ENCODE assay signal across 1 cellular context in the genomic region with DNA sequence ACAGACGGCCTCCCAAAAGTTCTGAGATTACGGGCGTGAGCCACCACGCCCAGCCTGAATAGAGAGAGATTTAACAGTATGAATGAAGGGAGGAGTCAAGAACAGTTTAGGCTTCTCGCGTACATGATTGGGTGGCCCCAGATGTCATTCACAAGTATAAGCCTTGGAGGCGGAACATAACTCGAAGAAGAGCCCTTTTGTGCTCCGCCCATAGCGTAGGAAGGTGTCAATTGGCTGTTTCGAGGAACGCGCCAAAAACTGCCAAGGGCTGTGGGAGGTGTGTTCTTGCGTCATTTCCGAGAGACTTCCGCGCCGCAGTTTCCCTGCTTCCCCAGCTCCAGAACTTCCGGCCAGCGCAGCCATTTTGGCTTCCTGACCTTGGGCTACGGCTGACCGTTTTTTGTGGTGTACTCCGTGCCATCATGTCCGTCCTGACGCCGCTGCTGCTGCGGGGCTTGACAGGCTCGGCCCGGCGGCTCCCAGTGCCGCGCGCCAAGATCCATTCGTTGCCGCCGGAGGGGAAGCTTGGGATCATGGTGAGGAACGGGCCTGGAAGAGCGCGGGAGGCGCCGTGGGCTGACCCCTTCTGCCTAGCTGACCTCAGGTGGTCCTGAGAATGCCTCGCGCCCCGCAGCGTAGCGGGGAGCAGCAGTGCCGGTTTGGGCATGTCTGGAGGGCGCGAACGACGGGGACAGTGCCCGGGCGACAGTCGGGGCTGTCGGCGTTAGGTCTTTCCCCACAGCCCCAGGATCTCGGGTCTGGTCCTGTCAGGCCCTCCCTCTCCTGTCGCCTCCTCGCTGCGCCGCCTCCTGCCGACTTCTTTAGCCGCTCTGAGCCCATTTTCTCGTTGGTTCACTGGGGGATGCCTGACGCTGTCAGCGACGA.
TF ChIP-seq lines count a peak whose summit lies in the region.

A gene with protein sequence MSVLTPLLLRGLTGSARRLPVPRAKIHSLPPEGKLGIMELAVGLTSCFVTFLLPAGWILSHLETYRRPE (plus strand): TSS at position 362 of the 885 bp plus-strand sequence. CDS start 61 bp downstream, at position 423.

TF ChIP-seq in HepG2, 621 proteins besides CTCF, POLR2A, EP300 and RAD21 (continued from another document and continues in another):
- TF ChIP-seq, protein P1, sequence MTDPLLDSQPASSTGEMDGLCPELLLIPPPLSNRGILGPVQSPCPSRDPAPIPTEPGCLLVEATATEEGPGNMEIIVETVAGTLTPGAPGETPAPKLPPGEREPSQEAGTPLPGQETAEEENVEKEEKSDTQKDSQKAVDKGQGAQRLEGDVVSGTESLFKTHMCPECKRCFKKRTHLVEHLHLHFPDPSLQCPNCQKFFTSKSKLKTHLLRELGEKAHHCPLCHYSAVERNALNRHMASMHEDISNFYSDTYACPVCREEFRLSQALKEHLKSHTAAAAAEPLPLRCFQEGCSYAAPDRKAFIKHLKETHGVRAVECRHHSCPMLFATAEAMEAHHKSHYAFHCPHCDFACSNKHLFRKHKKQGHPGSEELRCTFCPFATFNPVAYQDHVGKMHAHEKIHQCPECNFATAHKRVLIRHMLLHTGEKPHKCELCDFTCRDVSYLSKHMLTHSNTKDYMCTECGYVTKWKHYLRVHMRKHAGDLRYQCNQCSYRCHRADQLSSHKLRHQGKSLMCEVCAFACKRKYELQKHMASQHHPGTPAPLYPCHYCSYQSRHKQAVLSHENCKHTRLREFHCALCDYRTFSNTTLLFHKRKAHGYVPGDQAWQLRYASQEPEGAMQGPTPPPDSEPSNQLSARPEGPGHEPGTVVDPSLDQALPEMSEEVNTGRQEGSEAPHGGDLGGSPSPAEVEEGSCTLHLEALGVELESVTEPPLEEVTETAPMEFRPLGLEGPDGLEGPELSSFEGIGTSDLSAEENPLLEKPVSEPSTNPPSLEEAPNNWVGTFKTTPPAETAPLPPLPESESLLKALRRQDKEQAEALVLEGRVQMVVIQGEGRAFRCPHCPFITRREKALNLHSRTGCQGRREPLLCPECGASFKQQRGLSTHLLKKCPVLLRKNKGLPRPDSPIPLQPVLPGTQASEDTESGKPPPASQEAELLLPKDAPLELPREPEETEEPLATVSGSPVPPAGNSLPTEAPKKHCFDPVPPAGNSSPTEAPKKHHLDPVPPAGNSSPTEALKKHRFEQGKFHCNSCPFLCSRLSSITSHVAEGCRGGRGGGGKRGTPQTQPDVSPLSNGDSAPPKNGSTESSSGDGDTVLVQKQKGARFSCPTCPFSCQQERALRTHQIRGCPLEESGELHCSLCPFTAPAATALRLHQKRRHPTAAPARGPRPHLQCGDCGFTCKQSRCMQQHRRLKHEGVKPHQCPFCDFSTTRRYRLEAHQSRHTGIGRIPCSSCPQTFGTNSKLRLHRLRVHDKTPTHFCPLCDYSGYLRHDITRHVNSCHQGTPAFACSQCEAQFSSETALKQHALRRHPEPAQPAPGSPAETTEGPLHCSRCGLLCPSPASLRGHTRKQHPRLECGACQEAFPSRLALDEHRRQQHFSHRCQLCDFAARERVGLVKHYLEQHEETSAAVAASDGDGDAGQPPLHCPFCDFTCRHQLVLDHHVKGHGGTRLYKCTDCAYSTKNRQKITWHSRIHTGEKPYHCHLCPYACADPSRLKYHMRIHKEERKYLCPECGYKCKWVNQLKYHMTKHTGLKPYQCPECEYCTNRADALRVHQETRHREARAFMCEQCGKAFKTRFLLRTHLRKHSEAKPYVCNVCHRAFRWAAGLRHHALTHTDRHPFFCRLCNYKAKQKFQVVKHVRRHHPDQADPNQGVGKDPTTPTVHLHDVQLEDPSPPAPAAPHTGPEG (CRISPR knock-in tag; IDR thresholded peaks at IDR 0.05): peak; percentile 46; the same call in 1 of the 2 replicates
- peak; percentile 99; the same call in 1 of the 2 replicates for TF ChIP-seq GLI4 (CRISPR knock-in tag; IDR thresholded peaks at IDR 0.05; ENCODE audit: borderline replicate concordance)
- no peak for TF ChIP-seq ZNF572 (CRISPR knock-in tag; IDR thresholded peaks at IDR 0.05)
- TF ChIP-seq KLF13 (CRISPR knock-in tag; IDR thresholded peaks at IDR 0.05): 0 out of 2 replicates have a peak, but pooled peaks have one; percentile 33
- no peak for TF ChIP-seq MAFG (CRISPR knock-in tag; IDR thresholded peaks at IDR 0.05)
- TF ChIP-seq ZNF282 (IDR thresholded peaks at IDR 0.05; ENCODE audit: partially characterized antibody): no peak
- TF ChIP-seq ZNF772 (CRISPR knock-in tag; IDR thresholded peaks at IDR 0.05): peak; percentile 48; the same call in 1 of the 2 replicates
- TF ChIP-seq EEA1 (CRISPR knock-in tag; IDR thresholded peaks at IDR 0.05; ENCODE audit: borderline replicate concordance): no peak
- peak; percentile 88 for TF ChIP-seq ZNF501 (CRISPR knock-in tag; IDR thresholded peaks at IDR 0.05)
- 0 out of 2 replicates have a peak, but pooled peaks have one; percentile 15 for TF ChIP-seq MEF2D (CRISPR knock-in tag; IDR thresholded peaks at IDR 0.05)
- peak; percentile 83 for TF ChIP-seq ZMYM2 (CRISPR knock-in tag; IDR thresholded peaks at IDR 0.05)
- no peak for TF ChIP-seq SNAPC4 (CRISPR knock-in tag; IDR thresholded peaks at IDR 0.05)
- TF ChIP-seq ZNF101 (CRISPR knock-in tag; IDR thresholded peaks at IDR 0.05; ENCODE audit: borderline replicate concordance, low read depth): no peak
- TF ChIP-seq ZBTB1 (CRISPR knock-in tag; IDR thresholded peaks at IDR 0.05; ENCODE audit: borderline replicate concordance): no peak
- TF ChIP-seq ZIK1 (CRISPR knock-in tag; IDR thresholded peaks at IDR 0.05; ENCODE audit: borderline replicate concordance, low read depth): peak; percentile 79
- no peak for TF ChIP-seq ARHGAP35 (CRISPR knock-in tag; IDR thresholded peaks at IDR 0.05; ENCODE audit: borderline replicate concordance)
- peak; percentile 69; the same call in 1 of the 2 replicates for TF ChIP-seq HNRNPL (IDR thresholded peaks at IDR 0.05; ENCODE audit: low read depth, low read length)
- TF ChIP-seq, protein P2, sequence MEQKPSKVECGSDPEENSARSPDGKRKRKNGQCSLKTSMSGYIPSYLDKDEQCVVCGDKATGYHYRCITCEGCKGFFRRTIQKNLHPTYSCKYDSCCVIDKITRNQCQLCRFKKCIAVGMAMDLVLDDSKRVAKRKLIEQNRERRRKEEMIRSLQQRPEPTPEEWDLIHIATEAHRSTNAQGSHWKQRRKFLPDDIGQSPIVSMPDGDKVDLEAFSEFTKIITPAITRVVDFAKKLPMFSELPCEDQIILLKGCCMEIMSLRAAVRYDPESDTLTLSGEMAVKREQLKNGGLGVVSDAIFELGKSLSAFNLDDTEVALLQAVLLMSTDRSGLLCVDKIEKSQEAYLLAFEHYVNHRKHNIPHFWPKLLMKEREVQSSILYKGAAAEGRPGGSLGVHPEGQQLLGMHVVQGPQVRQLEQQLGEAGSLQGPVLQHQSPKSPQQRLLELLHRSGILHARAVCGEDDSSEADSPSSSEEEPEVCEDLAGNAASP (CRISPR knock-in tag; IDR thresholded peaks at IDR 0.05; ENCODE audit: borderline replicate concordance): no peak; the same call in 1 of the 2 replicates
- peak; percentile 74; the same call in 1 of the 2 replicates for TF ChIP-seq ZNF709 (CRISPR knock-in tag; IDR thresholded peaks at IDR 0.05)
- no peak for TF ChIP-seq ZNF468 (CRISPR knock-in tag; IDR thresholded peaks at IDR 0.05)
- TF ChIP-seq ZNF451 (CRISPR knock-in tag; IDR thresholded peaks at IDR 0.05): peak; percentile 83
- TF ChIP-seq FOSL2 (CRISPR knock-in tag; IDR thresholded peaks at IDR 0.05): no peak; the same call in 1 of the 2 replicates
- TF ChIP-seq FOXK1 (CRISPR knock-in tag; IDR thresholded peaks at IDR 0.05; ENCODE audit: borderline replicate concordance, low read depth): peak; percentile 60; the same call in 1 of the 2 replicates
- TF ChIP-seq, protein P3, sequence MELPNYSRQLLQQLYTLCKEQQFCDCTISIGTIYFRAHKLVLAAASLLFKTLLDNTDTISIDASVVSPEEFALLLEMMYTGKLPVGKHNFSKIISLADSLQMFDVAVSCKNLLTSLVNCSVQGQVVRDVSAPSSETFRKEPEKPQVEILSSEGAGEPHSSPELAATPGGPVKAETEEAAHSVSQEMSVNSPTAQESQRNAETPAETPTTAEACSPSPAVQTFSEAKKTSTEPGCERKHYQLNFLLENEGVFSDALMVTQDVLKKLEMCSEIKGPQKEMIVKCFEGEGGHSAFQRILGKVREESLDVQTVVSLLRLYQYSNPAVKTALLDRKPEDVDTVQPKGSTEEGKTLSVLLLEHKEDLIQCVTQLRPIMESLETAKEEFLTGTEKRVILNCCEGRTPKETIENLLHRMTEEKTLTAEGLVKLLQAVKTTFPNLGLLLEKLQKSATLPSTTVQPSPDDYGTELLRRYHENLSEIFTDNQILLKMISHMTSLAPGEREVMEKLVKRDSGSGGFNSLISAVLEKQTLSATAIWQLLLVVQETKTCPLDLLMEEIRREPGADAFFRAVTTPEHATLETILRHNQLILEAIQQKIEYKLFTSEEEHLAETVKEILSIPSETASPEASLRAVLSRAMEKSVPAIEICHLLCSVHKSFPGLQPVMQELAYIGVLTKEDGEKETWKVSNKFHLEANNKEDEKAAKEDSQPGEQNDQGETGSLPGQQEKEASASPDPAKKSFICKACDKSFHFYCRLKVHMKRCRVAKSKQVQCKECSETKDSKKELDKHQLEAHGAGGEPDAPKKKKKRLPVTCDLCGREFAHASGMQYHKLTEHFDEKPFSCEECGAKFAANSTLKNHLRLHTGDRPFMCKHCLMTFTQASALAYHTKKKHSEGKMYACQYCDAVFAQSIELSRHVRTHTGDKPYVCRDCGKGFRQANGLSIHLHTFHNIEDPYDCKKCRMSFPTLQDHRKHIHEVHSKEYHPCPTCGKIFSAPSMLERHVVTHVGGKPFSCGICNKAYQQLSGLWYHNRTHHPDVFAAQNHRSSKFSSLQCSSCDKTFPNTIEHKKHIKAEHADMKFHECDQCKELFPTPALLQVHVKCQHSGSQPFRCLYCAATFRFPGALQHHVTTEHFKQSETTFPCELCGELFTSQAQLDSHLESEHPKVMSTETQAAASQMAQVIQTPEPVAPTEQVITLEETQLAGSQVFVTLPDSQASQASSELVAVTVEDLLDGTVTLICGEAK (IDR thresholded peaks at IDR 0.05): peak; percentile 64
- TF ChIP-seq, protein P3 (CRISPR knock-in tag; IDR thresholded peaks at IDR 0.05): peak; percentile 87
- no peak for TF ChIP-seq ZNF383 (CRISPR knock-in tag; IDR thresholded peaks at IDR 0.05; ENCODE audit: borderline replicate concordance)
- no peak for TF ChIP-seq ZFP41 (CRISPR knock-in tag; IDR thresholded peaks at IDR 0.05; ENCODE audit: borderline replicate concordance)
- TF ChIP-seq, protein P4, sequence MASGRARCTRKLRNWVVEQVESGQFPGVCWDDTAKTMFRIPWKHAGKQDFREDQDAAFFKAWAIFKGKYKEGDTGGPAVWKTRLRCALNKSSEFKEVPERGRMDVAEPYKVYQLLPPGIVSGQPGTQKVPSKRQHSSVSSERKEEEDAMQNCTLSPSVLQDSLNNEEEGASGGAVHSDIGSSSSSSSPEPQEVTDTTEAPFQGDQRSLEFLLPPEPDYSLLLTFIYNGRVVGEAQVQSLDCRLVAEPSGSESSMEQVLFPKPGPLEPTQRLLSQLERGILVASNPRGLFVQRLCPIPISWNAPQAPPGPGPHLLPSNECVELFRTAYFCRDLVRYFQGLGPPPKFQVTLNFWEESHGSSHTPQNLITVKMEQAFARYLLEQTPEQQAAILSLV (CRISPR knock-in tag; IDR thresholded peaks at IDR 0.05; ENCODE audit: borderline replicate concordance): peak; percentile 56; the same call in 1 of the 2 replicates
- no peak for TF ChIP-seq MTA3 (CRISPR knock-in tag; IDR thresholded peaks at IDR 0.05)
